In genomic region chr3:13009132-13009945, GRCh38 we compare ENCODE assay signal across 9 cellular contexts.
DNase-seq lines count a peak whose midpoint lies in the region; ATAC-seq and TF ChIP-seq lines count a peak whose summit lies in the region.
"Had no signal": no experiment of that assay in that cellular context is flagged by ENCODE, and none has a peak within 500 bp of the region (broad histone marks: within the 10 kb centered on the region; RNA-seq: fewer than 3 reads in every experiment).

No MANE protein-coding gene starts in this region.

- H3K9ac ChIP-seq in liver (ENCODE audit: low read depth in 1 of 2, low read length in 2 of 2) = no peak overlapping the region
- H3K9ac ChIP-seq in smooth muscle cell (ENCODE audit: low read depth) = no peak overlapping the region

- DNase-seq in activated T-cell treated with anti-CD3 and anti-CD28 coated beads, Interleukin-2, amount 50 U/mL, for 48 hours = peak; percentile 70 to 72
- DNase-seq in hepatic stellate cell (ENCODE audit: low spot score) (no peak), GM10266 (ENCODE audit: extremely low spot score) (no peak), smooth muscle cell (lab: John Stamatoyannopoulos, UW; ENCODE audit: unreplicated experiment) (no peak), NCI-H2081 treated with DMSO at 0.1 percent for 48 hours (lab: John Stamatoyannopoulos, UW) (no peak)

- peaks cover 20% of the 10 kb centered on the region for H4K20me1 ChIP-seq in smooth muscle cell (ENCODE audit: low read depth)

- H3K9me3 ChIP-seq in liver (ENCODE audit: control insufficient read depth in 4 of 4, low read length in 3 of 4) (no peaks in the 10 kb centered on the region), smooth muscle cell (replicated peaks; ENCODE audit: low read depth) (no peaks in the 10 kb centered on the region)
- H3K9me3 ChIP-seq: ovary had no signal

- H3K36me3 ChIP-seq in liver (ENCODE audit: control insufficient read depth in 4 of 4, insufficient read depth in 3 of 4, low read depth in 1 of 4, low read length in 3 of 4) = no peaks in the 10 kb centered on the region
- H3K36me3 ChIP-seq in smooth muscle cell (ENCODE audit: low read depth) = no peaks in the 10 kb centered on the region
- H3K36me3 ChIP-seq: ovary had no signal

- H3K27ac Mint-ChIP-seq in IgD-negative memory B cell = peak overlapping the region; percentile 96 to 99 (median 98)

- peaks cover 45 to 82% (median 62%) of the 10 kb centered on the region in 3 donors for H3K4me1 Mint-ChIP-seq in IgD-negative memory B cell

- no peaks in the 10 kb centered on the region for H3K79me2 ChIP-seq in smooth muscle cell (ENCODE audit: low read depth)

- H3K36me3 Mint-ChIP-seq in IgD-negative memory B cell = peaks cover 10% of the 10 kb centered on the region

- H3K4me2 ChIP-seq in smooth muscle cell = no peak overlapping the region

- H3K9me3 Mint-ChIP-seq in IgD-negative memory B cell = no peaks in the 10 kb centered on the region

- 79% methylated on average over 16 of the region's 16 CpGs for WGBS in liver
- 96% methylated on average over 16 of the region's 16 CpGs for WGBS in smooth muscle cell (ENCODE audit: low lambda C conversion rate)

- TF ChIP-seq POLR2A in GM18505 (IDR thresholded peaks at IDR 0.05; ENCODE audit: borderline replicate concordance, extremely low read depth, insufficient read depth, insufficient read length) = peak; percentile 44

- no peak overlapping the region for H2AFZ ChIP-seq in smooth muscle cell (ENCODE audit: low read depth)

- H3K27me3 Mint-ChIP-seq in IgD-negative memory B cell = no peaks in the 10 kb centered on the region

- peaks cover 4% of the 10 kb centered on the region for H3F3A ChIP-seq in smooth muscle cell (ENCODE audit: low read depth)

- TF ChIP-seq CTCF in liver (IDR thresholded peaks at IDR 0.05; ENCODE audit: low read depth, low read length, missing input control) = no peak
- TF ChIP-seq CTCF in GM10266 (IDR thresholded peaks at IDR 0.05; ENCODE audit: control insufficient read depth, insufficient read depth, low read depth, missing control alignments) = no peak
- TF ChIP-seq CTCF in smooth muscle cell (IDR thresholded peaks at IDR 0.05; ENCODE audit: borderline replicate concordance, insufficient read depth, poor library complexity, severe bottlenecking) = no peak

- H3K4me3 Mint-ChIP-seq in IgD-negative memory B cell = peak overlapping the region; percentile 77 to 96 (median 86)

- H3K4me3 ChIP-seq in liver (ENCODE audit: low read depth in 1 of 3, low read length in 3 of 3) (no peak overlapping the region), smooth muscle cell (no peak overlapping the region)
- H3K4me3 ChIP-seq: ovary had no signal

- H3K4me1 ChIP-seq in liver (ENCODE audit: control insufficient read depth in 4 of 4, insufficient read depth in 4 of 4, low read length in 3 of 4) (peaks cover 0 to 5% (median 2%) of the 10 kb centered on the region in 4 donors), smooth muscle cell (ENCODE audit: low read depth) (peaks cover 22% of the 10 kb centered on the region)

- no peak for ATAC-seq in GM18505 (IDR thresholded peaks at IDR 0.05; ENCODE audit: unreplicated experiment)

- no peaks in the 10 kb centered on the region for H3K27me3 ChIP-seq in liver (ENCODE audit: control insufficient read depth in 4 of 4, insufficient read depth in 4 of 4, low read length in 3 of 4)
- H3K27me3 ChIP-seq in smooth muscle cell (ENCODE audit: low read depth) = no peaks in the 10 kb centered on the region
- H3K27me3 ChIP-seq: ovary had no signal

- no peak for TF ChIP-seq RAD21 in liver (IDR thresholded peaks at IDR 0.05)

- peak overlapping the region; percentile 37 to 57 for H3K27ac ChIP-seq in liver (ENCODE audit: low read depth in 1 of 2, low read length in 2 of 2)
- H3K27ac ChIP-seq in smooth muscle cell (ENCODE audit: low read depth) = no peak overlapping the region
- H3K27ac ChIP-seq: ovary had no signal

TF ChIP-seq in liver, 16 proteins besides CTCF, POLR2A, EP300 and RAD21:
- TF ChIP-seq ATF3 (IDR thresholded peaks at IDR 0.05) (no peak), TAF1 (conservative IDR thresholded peaks at IDR 0.05) (no peak), EGR1 (IDR thresholded peaks at IDR 0.05; ENCODE audit: low read depth in 2 of 2) (no peak), NR2F2 (IDR thresholded peaks at IDR 0.05) (no peak), GABPA (IDR thresholded peaks at IDR 0.05 in 1 of 2, conservative IDR thresholded peaks at IDR 0.05 in 1 of 2) (no peak), RXRA (IDR thresholded peaks at IDR 0.05) (no peak), MAX (IDR thresholded peaks at IDR 0.05) (no peak)

Comparison
In these comparisons a context has a peak if more than half of its experiments do, and no peak if none do; other contexts are left out.
1. DNase-seq: peak in activated T-cell treated with anti-CD3 and anti-CD28 coated beads, Interleukin-2, amount 50 U/mL, for 48 hours (2 of 2); none in hepatic stellate cell (single experiment), GM10266 (single experiment), smooth muscle cell (single experiment) and NCI-H2081 treated with DMSO at 0.1 percent for 48 hours (single experiment).